Comparison of ENCODE assay signal across 1 cellular context in the genomic region with DNA sequence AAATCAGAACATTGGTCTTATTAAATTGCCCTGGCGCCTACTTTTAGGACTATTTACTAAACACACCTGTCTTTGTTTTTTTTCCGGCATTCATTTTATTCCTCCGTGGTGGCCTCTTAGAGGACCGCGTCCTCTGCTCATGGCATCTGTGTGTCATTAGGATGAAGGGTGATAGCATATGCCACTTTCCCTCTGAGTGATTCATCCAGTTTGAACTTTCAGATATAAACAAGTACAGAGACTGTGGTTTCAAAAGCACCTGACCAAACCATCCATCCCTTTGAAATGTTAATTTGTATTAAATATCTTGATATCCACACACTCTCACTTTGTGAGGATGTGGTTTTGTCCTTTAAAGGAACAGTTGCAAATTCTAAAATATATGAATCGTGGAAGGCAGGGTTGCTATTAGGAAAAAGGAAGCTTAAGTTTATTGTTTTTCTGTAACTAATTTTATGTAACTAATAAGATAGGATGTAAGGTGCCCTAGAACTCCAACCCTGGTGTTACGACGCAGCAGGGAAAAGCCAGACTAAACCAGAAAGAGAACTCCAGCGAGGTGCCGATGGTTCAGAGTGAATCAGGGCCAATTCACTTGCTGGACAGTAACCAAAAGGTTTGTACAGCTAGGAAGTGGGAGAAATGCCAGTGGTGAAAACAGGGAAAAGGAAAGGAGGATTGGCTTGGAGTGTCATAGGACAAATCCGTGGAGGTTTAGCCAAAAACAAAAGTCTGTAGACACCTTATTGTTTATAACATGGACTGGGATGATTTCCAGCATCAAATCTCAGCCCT.
TF ChIP-seq lines count a peak whose summit lies in the region.

No MANE protein-coding gene starts in this region.

TF ChIP-seq in GM12878, 131 proteins besides CTCF, POLR2A, EP300 and RAD21 (continued from another document):
- TF ChIP-seq, protein P1, sequence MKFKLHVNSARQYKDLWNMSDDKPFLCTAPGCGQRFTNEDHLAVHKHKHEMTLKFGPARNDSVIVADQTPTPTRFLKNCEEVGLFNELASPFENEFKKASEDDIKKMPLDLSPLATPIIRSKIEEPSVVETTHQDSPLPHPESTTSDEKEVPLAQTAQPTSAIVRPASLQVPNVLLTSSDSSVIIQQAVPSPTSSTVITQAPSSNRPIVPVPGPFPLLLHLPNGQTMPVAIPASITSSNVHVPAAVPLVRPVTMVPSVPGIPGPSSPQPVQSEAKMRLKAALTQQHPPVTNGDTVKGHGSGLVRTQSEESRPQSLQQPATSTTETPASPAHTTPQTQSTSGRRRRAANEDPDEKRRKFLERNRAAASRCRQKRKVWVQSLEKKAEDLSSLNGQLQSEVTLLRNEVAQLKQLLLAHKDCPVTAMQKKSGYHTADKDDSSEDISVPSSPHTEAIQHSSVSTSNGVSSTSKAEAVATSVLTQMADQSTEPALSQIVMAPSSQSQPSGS (IDR thresholded peaks at IDR 0.05; ENCODE audit: low read length), result peak; percentile 56; the same call in 1 of the 2 replicates
- TF ChIP-seq, protein P2, sequence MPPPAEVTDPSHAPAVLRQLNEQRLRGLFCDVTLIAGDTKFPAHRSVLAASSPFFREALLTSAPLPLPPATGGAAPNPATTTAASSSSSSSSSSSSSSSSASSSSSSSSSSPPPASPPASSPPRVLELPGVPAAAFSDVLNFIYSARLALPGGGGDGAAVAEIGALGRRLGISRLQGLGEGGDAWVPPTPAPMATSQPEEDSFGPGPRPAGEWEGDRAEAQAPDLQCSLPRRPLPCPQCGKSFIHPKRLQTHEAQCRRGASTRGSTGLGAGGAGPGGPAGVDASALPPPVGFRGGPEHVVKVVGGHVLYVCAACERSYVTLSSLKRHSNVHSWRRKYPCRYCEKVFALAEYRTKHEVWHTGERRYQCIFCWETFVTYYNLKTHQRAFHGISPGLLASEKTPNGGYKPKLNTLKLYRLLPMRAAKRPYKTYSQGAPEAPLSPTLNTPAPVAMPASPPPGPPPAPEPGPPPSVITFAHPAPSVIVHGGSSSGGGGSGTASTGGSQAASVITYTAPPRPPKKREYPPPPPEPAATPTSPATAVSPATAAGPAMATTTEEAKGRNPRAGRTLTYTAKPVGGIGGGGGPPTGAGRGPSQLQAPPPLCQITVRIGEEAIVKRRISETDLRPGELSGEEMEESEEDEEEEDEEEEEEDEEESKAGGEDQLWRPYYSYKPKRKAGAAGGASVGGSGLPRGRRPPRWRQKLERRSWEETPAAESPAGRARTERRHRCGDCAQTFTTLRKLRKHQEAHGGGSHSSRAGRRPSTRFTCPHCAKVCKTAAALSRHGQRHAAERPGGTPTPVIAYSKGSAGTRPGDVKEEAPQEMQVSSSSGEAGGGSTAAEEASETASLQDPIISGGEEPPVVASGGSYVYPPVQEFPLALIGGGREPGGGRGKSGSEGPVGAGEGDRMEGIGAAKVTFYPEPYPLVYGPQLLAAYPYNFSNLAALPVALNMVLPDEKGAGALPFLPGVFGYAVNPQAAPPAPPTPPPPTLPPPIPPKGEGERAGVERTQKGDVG (CRISPR knock-in tag; IDR thresholded peaks at IDR 0.05), result no peak
- TF ChIP-seq BMI1 (IDR thresholded peaks at IDR 0.05; ENCODE audit: borderline replicate concordance) (no peak), ASH2L (IDR thresholded peaks at IDR 0.05; ENCODE audit: borderline replicate concordance, low read depth) (no peak), HDGF (IDR thresholded peaks at IDR 0.05) (no peak)
- TF ChIP-seq, protein P3, sequence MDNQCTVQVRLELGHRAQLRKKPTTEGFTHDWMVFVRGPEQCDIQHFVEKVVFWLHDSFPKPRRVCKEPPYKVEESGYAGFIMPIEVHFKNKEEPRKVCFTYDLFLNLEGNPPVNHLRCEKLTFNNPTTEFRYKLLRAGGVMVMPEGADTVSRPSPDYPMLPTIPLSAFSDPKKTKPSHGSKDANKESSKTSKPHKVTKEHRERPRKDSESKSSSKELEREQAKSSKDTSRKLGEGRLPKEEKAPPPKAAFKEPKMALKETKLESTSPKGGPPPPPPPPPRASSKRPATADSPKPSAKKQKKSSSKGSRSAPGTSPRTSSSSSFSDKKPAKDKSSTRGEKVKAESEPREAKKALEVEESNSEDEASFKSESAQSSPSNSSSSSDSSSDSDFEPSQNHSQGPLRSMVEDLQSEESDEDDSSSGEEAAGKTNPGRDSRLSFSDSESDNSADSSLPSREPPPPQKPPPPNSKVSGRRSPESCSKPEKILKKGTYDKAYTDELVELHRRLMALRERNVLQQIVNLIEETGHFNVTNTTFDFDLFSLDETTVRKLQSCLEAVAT (IDR thresholded peaks at IDR 0.05), result 0 out of 2 replicates have a peak, but pooled peaks have one; percentile 19
- TF ChIP-seq, protein P4, sequence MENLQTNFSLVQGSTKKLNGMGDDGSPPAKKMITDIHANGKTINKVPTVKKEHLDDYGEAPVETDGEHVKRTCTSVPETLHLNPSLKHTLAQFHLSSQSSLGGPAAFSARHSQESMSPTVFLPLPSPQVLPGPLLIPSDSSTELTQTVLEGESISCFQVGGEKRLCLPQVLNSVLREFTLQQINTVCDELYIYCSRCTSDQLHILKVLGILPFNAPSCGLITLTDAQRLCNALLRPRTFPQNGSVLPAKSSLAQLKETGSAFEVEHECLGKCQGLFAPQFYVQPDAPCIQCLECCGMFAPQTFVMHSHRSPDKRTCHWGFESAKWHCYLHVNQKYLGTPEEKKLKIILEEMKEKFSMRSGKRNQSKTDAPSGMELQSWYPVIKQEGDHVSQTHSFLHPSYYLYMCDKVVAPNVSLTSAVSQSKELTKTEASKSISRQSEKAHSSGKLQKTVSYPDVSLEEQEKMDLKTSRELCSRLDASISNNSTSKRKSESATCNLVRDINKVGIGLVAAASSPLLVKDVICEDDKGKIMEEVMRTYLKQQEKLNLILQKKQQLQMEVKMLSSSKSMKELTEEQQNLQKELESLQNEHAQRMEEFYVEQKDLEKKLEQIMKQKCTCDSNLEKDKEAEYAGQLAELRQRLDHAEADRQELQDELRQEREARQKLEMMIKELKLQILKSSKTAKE (IDR thresholded peaks at IDR 0.05; ENCODE audit: low read depth, poor library complexity, severe bottlenecking), result peak; percentile 62
- TF ChIP-seq, protein P5, sequence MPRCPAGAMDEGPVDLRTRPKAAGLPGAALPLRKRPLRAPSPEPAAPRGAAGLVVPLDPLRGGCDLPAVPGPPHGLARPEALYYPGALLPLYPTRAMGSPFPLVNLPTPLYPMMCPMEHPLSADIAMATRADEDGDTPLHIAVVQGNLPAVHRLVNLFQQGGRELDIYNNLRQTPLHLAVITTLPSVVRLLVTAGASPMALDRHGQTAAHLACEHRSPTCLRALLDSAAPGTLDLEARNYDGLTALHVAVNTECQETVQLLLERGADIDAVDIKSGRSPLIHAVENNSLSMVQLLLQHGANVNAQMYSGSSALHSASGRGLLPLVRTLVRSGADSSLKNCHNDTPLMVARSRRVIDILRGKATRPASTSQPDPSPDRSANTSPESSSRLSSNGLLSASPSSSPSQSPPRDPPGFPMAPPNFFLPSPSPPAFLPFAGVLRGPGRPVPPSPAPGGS (IDR thresholded peaks at IDR 0.05; ENCODE audit: borderline replicate concordance, insufficient read depth, low read depth, low read length, poor library complexity, severe bottlenecking), result no peak
